ENCODE assay signal across 12 cellular contexts in the genomic region with DNA sequence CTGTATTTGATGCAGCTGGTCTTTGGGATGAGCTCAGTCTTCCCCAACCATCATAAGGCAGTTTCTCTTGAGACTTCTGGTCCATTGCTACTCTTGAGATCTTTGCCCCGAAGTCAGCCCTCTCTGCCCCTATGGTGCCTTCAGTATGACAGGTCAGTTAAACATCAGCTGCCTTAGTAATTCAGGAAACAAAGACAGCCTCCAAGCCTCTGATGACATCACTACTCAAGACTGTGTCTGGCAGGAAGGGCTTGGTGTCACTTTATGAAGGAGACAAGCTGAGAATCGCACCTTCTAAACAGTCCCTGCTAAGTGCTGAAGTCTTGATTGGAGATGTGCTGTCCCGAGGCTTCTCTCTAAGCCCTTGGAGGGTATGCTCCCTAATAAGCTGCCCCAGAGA.
DNase-seq lines count a peak whose midpoint lies in the region; TF ChIP-seq lines count a peak whose summit lies in the region.
"Had no signal": no experiment of that assay in that cellular context is flagged by ENCODE, and none has a peak within 500 bp of the region (broad histone marks: within the 10 kb centered on the region; RNA-seq: fewer than 3 reads in every experiment).

No MANE protein-coding gene starts in this region.

- peaks cover 43% of the 10 kb centered on the region for H3K4me1 Mint-ChIP-seq in type B pancreatic cell (ENCODE audit: unreplicated experiment)
- H3K4me1 Mint-ChIP-seq: stimulated activated memory B cell treated with anti-CD40 and anti-IgM and Interleukin-4, amounts not matched to agents 10 μg/mL and 1 μg/mL and 100 μg/mL, for 72 hours had no signal

- no peak for DNase-seq in left ventricle myocardium inferior
- no peak for DNase-seq in right atrium auricular region (ENCODE audit: low spot score)
- peak; percentile 65 for DNase-seq in astrocyte of the hippocampus (ENCODE audit: low read depth, low spot score)
- DNase-seq in hepatic stellate cell (ENCODE audit: low spot score): peak; percentile 59
- no peak for DNase-seq in type B pancreatic cell (ENCODE audit: extremely low spot score, unreplicated experiment)
- no peak for DNase-seq in NOMO-1 (lab: John Stamatoyannopoulos, UW; ENCODE audit: unreplicated experiment in 2 of 2)
- no peak for DNase-seq in GM10248 (ENCODE audit: extremely low spot score)
- no peak for DNase-seq in NCI-H1417 treated with DMSO at 0.1 percent for 48 hours (lab: John Stamatoyannopoulos, UW)
- DNase-seq: activated CD4-positive, alpha-beta T cell treated with anti-CD3 and anti-CD28 coated beads, Interleukin-2, amount 50 U/mL, for 1 hour; activated naive CD8-positive, alpha-beta T cell treated with anti-CD3 and anti-CD28 coated beads, Interleukin-2, amount 10 ng/mL, durations not matched to agents 7 days and 5 days; esophagus squamous epithelium had no signal

- H3K27ac ChIP-seq in left ventricle myocardium inferior (replicated peaks) (peak overlapping the region; percentile 22), right atrium auricular region (no peak overlapping the region)

- H3K27me3 ChIP-seq in left ventricle myocardium inferior (ENCODE audit: low read depth) (no peaks in the 10 kb centered on the region), right atrium auricular region (no peaks in the 10 kb centered on the region)
- H3K27me3 ChIP-seq: esophagus squamous epithelium had no signal

- H3K27ac Mint-ChIP-seq in type B pancreatic cell: peak overlapping the region; percentile 63
- H3K27ac Mint-ChIP-seq: activated naive CD8-positive, alpha-beta T cell treated with anti-CD3 and anti-CD28 coated beads, Interleukin-2, amount 10 ng/mL, durations not matched to agents 7 days and 5 days; stimulated activated memory B cell treated with anti-CD40 and anti-IgM and Interleukin-4, amounts not matched to agents 10 μg/mL and 1 μg/mL and 100 μg/mL, for 72 hours had no signal

- H3K9me3 ChIP-seq in left ventricle myocardium inferior (replicated peaks) (no peaks in the 10 kb centered on the region), right atrium auricular region (no peaks in the 10 kb centered on the region)
- H3K9me3 ChIP-seq: esophagus squamous epithelium had no signal

- no peaks in the 10 kb centered on the region for H3K36me3 Mint-ChIP-seq in type B pancreatic cell
- H3K36me3 Mint-ChIP-seq: activated naive CD8-positive, alpha-beta T cell treated with anti-CD3 and anti-CD28 coated beads, Interleukin-2, amount 10 ng/mL, durations not matched to agents 7 days and 5 days; stimulated activated memory B cell treated with anti-CD40 and anti-IgM and Interleukin-4, amounts not matched to agents 10 μg/mL and 1 μg/mL and 100 μg/mL, for 72 hours had no signal

- H3K4me1 ChIP-seq in left ventricle myocardium inferior (peaks cover 19% of the 10 kb centered on the region), right atrium auricular region (peaks cover 0 to 11% of the 10 kb centered on the region in 2 donors)

- H3K27me3 Mint-ChIP-seq in type B pancreatic cell: peaks cover 6% of the 10 kb centered on the region
- H3K27me3 Mint-ChIP-seq: stimulated activated memory B cell treated with anti-CD40 and anti-IgM and Interleukin-4, amounts not matched to agents 10 μg/mL and 1 μg/mL and 100 μg/mL, for 72 hours had no signal

- H3K4me3 ChIP-seq in left ventricle myocardium inferior (no peak overlapping the region), right atrium auricular region (no peak overlapping the region)
- H3K4me3 ChIP-seq: esophagus squamous epithelium had no signal

- intact Hi-C loops in left ventricle myocardium inferior (cut with micrococcal nuclease): no loop called here

- POLR2A ChIA-PET in GM10248 (lab: Yijun Ruan, JAX): no interaction called here

- no peak overlapping the region for H3K4me3 Mint-ChIP-seq in type B pancreatic cell
- H3K4me3 Mint-ChIP-seq: activated naive CD8-positive, alpha-beta T cell treated with anti-CD3 and anti-CD28 coated beads, Interleukin-2, amount 10 ng/mL, durations not matched to agents 7 days and 5 days; stimulated activated memory B cell treated with anti-CD40 and anti-IgM and Interleukin-4, amounts not matched to agents 10 μg/mL and 1 μg/mL and 100 μg/mL, for 72 hours had no signal

- no peak for TF ChIP-seq CTCF in left ventricle myocardium inferior (IDR thresholded peaks at IDR 0.05; ENCODE audit: borderline replicate concordance)
- TF ChIP-seq CTCF in right atrium auricular region (IDR thresholded peaks at IDR 0.05): no peak
- no peak for TF ChIP-seq CTCF in type B pancreatic cell (conservative IDR thresholded peaks at IDR 0.05)
- no peak for TF ChIP-seq CTCF in GM10248 (IDR thresholded peaks at IDR 0.05; ENCODE audit: control extremely low read depth, extremely low read depth, low read depth, missing control alignments)

- CTCF ChIA-PET in GM10248 (lab: Yijun Ruan, JAX): interaction anchor here (0.9 to 1.4 kb wide), 2 partner anchors 20 to 38 kb away, joined by 3 read pairs; no protein-coding TSS in a partner anchor

- no peaks in the 10 kb centered on the region for H3K9me3 Mint-ChIP-seq in type B pancreatic cell
- H3K9me3 Mint-ChIP-seq: activated naive CD8-positive, alpha-beta T cell treated with anti-CD3 and anti-CD28 coated beads, Interleukin-2, amount 10 ng/mL, durations not matched to agents 7 days and 5 days; stimulated activated memory B cell treated with anti-CD40 and anti-IgM and Interleukin-4, amounts not matched to agents 10 μg/mL and 1 μg/mL and 100 μg/mL, for 72 hours had no signal

- H3K36me3 ChIP-seq in left ventricle myocardium inferior: no peaks in the 10 kb centered on the region
- H3K36me3 ChIP-seq in right atrium auricular region: no peaks in the 10 kb centered on the region
- H3K36me3 ChIP-seq: esophagus squamous epithelium had no signal

Comparison
In these comparisons a context has a peak if more than half of its experiments do, and no peak if none do; other contexts are left out.
1. DNase-seq: peak in astrocyte of the hippocampus (single experiment) and hepatic stellate cell (single experiment); none in left ventricle myocardium inferior (single experiment), right atrium auricular region (single experiment), type B pancreatic cell (single experiment), NOMO-1 (0 of 2), GM10248 (single experiment) and NCI-H1417 treated with DMSO at 0.1 percent for 48 hours (single experiment).